1 cellular context compared by ENCODE assay signal in the genomic region with DNA sequence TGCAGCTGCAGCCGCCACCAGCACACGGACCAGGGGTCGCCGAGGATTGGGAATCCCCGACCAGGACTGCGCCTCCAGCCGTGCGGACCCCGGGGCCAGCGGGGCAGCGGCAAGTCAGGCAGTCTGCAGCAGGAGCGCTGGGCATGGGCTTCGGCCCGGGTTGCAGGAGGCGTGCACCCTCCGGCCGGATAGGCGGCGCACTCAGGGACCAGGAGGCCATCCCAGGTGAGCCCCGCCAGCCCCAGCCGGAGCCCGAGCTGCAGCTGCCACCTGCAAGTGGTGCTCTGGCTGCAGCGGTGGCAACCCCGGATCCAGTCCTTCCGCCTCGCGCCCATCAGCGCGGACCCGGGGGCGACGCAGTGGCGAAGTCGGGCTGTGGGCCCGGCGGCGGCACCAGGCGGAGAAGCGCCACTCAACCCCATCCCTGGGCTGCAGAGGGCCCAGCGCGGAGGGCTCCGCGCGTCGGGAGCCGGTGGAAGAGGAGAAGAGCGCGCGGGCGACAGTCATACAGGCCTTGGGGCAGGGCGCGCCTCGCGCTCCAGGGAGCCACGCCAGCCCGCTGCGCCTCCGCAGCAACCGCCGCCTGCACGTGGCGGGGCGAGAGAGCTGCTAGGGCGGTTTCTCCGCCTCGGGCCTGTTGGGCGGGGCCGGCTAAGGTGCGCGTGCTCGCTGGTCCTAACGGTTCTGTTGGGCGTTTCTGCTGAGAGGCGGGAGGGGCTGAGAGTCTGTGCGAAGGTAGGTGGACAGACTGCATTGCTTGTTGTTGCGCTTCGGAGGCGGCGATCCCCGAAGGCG.
TF ChIP-seq lines count a peak whose summit lies in the region.

No MANE protein-coding gene starts in this region.

TF ChIP-seq in WTC11, 78 proteins besides CTCF, POLR2A, EP300 and RAD21 (continued from another document and continues in another):
- no peak for TF ChIP-seq ZNF532 (CRISPR knock-in tag; IDR thresholded peaks at IDR 0.05; ENCODE audit: borderline replicate concordance)
- TF ChIP-seq, protein P1, sequence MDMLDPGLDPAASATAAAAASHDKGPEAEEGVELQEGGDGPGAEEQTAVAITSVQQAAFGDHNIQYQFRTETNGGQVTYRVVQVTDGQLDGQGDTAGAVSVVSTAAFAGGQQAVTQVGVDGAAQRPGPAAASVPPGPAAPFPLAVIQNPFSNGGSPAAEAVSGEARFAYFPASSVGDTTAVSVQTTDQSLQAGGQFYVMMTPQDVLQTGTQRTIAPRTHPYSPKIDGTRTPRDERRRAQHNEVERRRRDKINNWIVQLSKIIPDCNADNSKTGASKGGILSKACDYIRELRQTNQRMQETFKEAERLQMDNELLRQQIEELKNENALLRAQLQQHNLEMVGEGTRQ (CRISPR knock-in tag; IDR thresholded peaks at IDR 0.05): peak; percentile 30; the same call in 1 of the 2 replicates
- no peak for TF ChIP-seq FOXJ3 (CRISPR knock-in tag; IDR thresholded peaks at IDR 0.05; ENCODE audit: borderline replicate concordance)
- TF ChIP-seq RORB (CRISPR knock-in tag; IDR thresholded peaks at IDR 0.05): no peak
- peak; percentile 81; the same call in 1 of the 2 replicates for TF ChIP-seq ZBTB21 (CRISPR knock-in tag; IDR thresholded peaks at IDR 0.05; ENCODE audit: borderline replicate concordance)
- TF ChIP-seq JUN (CRISPR knock-in tag; IDR thresholded peaks at IDR 0.05): peak; percentile 83; the same call in 1 of the 2 replicates
- TF ChIP-seq TEAD4 (CRISPR knock-in tag; IDR thresholded peaks at IDR 0.05): 0 out of 2 replicates have a peak, but pooled peaks have one; percentile 18
- TF ChIP-seq, protein P2, sequence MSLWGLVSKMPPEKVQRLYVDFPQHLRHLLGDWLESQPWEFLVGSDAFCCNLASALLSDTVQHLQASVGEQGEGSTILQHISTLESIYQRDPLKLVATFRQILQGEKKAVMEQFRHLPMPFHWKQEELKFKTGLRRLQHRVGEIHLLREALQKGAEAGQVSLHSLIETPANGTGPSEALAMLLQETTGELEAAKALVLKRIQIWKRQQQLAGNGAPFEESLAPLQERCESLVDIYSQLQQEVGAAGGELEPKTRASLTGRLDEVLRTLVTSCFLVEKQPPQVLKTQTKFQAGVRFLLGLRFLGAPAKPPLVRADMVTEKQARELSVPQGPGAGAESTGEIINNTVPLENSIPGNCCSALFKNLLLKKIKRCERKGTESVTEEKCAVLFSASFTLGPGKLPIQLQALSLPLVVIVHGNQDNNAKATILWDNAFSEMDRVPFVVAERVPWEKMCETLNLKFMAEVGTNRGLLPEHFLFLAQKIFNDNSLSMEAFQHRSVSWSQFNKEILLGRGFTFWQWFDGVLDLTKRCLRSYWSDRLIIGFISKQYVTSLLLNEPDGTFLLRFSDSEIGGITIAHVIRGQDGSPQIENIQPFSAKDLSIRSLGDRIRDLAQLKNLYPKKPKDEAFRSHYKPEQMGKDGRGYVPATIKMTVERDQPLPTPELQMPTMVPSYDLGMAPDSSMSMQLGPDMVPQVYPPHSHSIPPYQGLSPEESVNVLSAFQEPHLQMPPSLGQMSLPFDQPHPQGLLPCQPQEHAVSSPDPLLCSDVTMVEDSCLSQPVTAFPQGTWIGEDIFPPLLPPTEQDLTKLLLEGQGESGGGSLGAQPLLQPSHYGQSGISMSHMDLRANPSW (CRISPR knock-in tag; conservative IDR thresholded peaks at IDR 0.05; ENCODE audit: low read depth): no peak
- no peak for TF ChIP-seq ATF6 (CRISPR knock-in tag; IDR thresholded peaks at IDR 0.05)
- TF ChIP-seq ZSCAN18 (CRISPR knock-in tag; IDR thresholded peaks at IDR 0.05): no peak
- TF ChIP-seq MAX (CRISPR knock-in tag; IDR thresholded peaks at IDR 0.05): peak; percentile 99
- TF ChIP-seq, protein P3, sequence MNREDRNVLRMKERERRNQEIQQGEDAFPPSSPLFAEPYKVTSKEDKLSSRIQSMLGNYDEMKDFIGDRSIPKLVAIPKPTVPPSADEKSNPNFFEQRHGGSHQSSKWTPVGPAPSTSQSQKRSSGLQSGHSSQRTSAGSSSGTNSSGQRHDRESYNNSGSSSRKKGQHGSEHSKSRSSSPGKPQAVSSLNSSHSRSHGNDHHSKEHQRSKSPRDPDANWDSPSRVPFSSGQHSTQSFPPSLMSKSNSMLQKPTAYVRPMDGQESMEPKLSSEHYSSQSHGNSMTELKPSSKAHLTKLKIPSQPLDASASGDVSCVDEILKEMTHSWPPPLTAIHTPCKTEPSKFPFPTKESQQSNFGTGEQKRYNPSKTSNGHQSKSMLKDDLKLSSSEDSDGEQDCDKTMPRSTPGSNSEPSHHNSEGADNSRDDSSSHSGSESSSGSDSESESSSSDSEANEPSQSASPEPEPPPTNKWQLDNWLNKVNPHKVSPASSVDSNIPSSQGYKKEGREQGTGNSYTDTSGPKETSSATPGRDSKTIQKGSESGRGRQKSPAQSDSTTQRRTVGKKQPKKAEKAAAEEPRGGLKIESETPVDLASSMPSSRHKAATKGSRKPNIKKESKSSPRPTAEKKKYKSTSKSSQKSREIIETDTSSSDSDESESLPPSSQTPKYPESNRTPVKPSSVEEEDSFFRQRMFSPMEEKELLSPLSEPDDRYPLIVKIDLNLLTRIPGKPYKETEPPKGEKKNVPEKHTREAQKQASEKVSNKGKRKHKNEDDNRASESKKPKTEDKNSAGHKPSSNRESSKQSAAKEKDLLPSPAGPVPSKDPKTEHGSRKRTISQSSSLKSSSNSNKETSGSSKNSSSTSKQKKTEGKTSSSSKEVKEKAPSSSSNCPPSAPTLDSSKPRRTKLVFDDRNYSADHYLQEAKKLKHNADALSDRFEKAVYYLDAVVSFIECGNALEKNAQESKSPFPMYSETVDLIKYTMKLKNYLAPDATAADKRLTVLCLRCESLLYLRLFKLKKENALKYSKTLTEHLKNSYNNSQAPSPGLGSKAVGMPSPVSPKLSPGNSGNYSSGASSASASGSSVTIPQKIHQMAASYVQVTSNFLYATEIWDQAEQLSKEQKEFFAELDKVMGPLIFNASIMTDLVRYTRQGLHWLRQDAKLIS (CRISPR knock-in tag; IDR thresholded peaks at IDR 0.05; ENCODE audit: borderline replicate concordance): 0 out of 2 replicates have a peak, but pooled peaks have one; percentile 38
- TF ChIP-seq E2F1 (CRISPR knock-in tag; IDR thresholded peaks at IDR 0.05): peak; percentile 93
- peak; percentile 69; the same call in 1 of the 2 replicates for TF ChIP-seq USF1 (CRISPR knock-in tag; IDR thresholded peaks at IDR 0.05)
- TF ChIP-seq NFE2L1 (CRISPR knock-in tag; IDR thresholded peaks at IDR 0.05): peak; percentile 84; the same call in 1 of the 2 replicates
- no peak for TF ChIP-seq NR1H2 (CRISPR knock-in tag; IDR thresholded peaks at IDR 0.05)
- TF ChIP-seq ZNF423 (CRISPR knock-in tag; IDR thresholded peaks at IDR 0.05): peak; percentile 52
- TF ChIP-seq, protein P4, sequence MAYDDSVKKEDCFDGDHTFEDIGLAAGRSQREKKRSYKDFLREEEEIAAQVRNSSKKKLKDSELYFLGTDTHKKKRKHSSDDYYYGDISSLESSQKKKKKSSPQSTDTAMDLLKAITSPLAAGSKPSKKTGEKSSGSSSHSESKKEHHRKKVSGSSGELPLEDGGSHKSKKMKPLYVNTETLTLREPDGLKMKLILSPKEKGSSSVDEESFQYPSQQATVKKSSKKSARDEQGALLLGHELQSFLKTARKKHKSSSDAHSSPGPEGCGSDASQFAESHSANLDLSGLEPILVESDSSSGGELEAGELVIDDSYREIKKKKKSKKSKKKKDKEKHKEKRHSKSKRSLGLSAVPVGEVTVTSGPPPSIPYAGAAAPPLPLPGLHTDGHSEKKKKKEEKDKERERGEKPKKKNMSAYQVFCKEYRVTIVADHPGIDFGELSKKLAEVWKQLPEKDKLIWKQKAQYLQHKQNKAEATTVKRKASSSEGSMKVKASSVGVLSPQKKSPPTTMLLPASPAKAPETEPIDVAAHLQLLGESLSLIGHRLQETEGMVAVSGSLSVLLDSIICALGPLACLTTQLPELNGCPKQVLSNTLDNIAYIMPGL (CRISPR knock-in tag; IDR thresholded peaks at IDR 0.05): peak; percentile 51
- 0 out of 2 replicates have a peak, but pooled peaks have one; percentile 4 for TF ChIP-seq ZNF121 (CRISPR knock-in tag; IDR thresholded peaks at IDR 0.05)
- no peak for TF ChIP-seq PRDM15 (CRISPR knock-in tag; IDR thresholded peaks at IDR 0.05)
- TF ChIP-seq ZNF671 (CRISPR knock-in tag; IDR thresholded peaks at IDR 0.05): no peak
